Comparison of ENCODE assay signal across 8 cellular contexts in genomic region chr13:19633340-19634128, GRCh38. TPM values are rescaled to one million over a fixed set of nuclear protein-coding genes. Genes with fewer than 3 reads are reported as not detected.
DNase-seq lines count a peak whose midpoint lies in the region; ATAC-seq, FAIRE-seq and TF ChIP-seq lines count a peak whose summit lies in the region.

Gene MPHOSPH8, plus strand, starts transcription at chr13:19633659. Its CDS starts 90 bp downstream, at chr13:19633749.

- WGBS in endodermal cell (ENCODE audit: insufficient coverage in 1 of 2, insufficient read length in 1 of 2), 2 experiments: 0% methylated on average over 22 to 68 of the region's 68 CpGs

- H3K36me3 ChIP-seq in endodermal cell (ENCODE audit: control insufficient read depth, insufficient read depth, low read length): no peaks in the 10 kb centered on the region

- ATAC-seq in GM21367 (IDR thresholded peaks at IDR 0.05; ENCODE audit: unreplicated experiment): peak; percentile 97
- ATAC-seq in activated CD8-positive, alpha-beta memory T cell treated with anti-CD3 and anti-CD28 coated beads, Interleukin-2, amount 10 ng/mL, durations not matched to agents 7 days and 5 days: peak; percentile 99

- peak within 1 kb of the TSS; percentile 100 for H3K4me3 Mint-ChIP-seq in activated CD8-positive, alpha-beta memory T cell treated with anti-CD3 and anti-CD28 coated beads, Interleukin-2, amount 10 ng/mL, durations not matched to agents 7 days and 5 days
- peak within 1 kb of the TSS; percentile 98 for H3K4me3 Mint-ChIP-seq in endodermal cell

- peaks cover 15% of the 10 kb centered on the region for H3K36me3 Mint-ChIP-seq in activated CD8-positive, alpha-beta memory T cell treated with anti-CD3 and anti-CD28 coated beads, Interleukin-2, amount 10 ng/mL, durations not matched to agents 7 days and 5 days
- peaks cover 14% of the 10 kb centered on the region for H3K36me3 Mint-ChIP-seq in endodermal cell (ENCODE audit: low read depth)

- H3K9ac ChIP-seq in endodermal cell (ENCODE audit: extremely low read depth, low read length, poor library complexity, severe bottlenecking): peak within 1 kb of the TSS; percentile 52

- H3K9me3 ChIP-seq in endodermal cell (ENCODE audit: control insufficient read depth, low read length): peaks cover 17% of the 10 kb centered on the region

- H3K27me3 ChIP-seq in endodermal cell (ENCODE audit: control insufficient read depth, insufficient read depth, low read length, poor library complexity, severe bottlenecking): no peaks in the 10 kb centered on the region

- H3K27ac Mint-ChIP-seq in activated CD8-positive, alpha-beta memory T cell treated with anti-CD3 and anti-CD28 coated beads, Interleukin-2, amount 10 ng/mL, durations not matched to agents 7 days and 5 days: peak within 1 kb of the TSS; percentile 99
- peak within 1 kb of the TSS; percentile 99 for H3K27ac Mint-ChIP-seq in endodermal cell

- H3K9me3 Mint-ChIP-seq in activated CD8-positive, alpha-beta memory T cell treated with anti-CD3 and anti-CD28 coated beads, Interleukin-2, amount 10 ng/mL, durations not matched to agents 7 days and 5 days (ENCODE audit: low read depth): no peaks in the 10 kb centered on the region
- peaks cover 35% of the 10 kb centered on the region for H3K9me3 Mint-ChIP-seq in endodermal cell

- peak within 1 kb of the TSS; percentile 52 for H3K27ac ChIP-seq in endodermal cell (ENCODE audit: low read depth, low read length)

- H3K4me3 ChIP-seq in endodermal cell (ENCODE audit: low read length): peak within 1 kb of the TSS; percentile 93

- peaks cover 21% of the 10 kb centered on the region for H3K4me1 Mint-ChIP-seq in activated CD8-positive, alpha-beta memory T cell treated with anti-CD3 and anti-CD28 coated beads, Interleukin-2, amount 10 ng/mL, durations not matched to agents 7 days and 5 days
- peaks cover 10% of the 10 kb centered on the region for H3K4me1 Mint-ChIP-seq in endodermal cell

- no peak for TF ChIP-seq CTCF in endodermal cell (conservative IDR thresholded peaks at IDR 0.05)

- FAIRE-seq in HTR-8/SVneo (lab: Jason Lieb, UNC): peak; percentile 16

- CTCF ChIA-PET in activated CD8-positive, alpha-beta memory T cell treated with anti-CD3 and anti-CD28 coated beads, Interleukin-2, amount 10 ng/mL, durations not matched to agents 7 days and 5 days (lab: Charles Lee): interaction anchor here (0.6 to 1.4 kb wide), 3 partner anchors 11 to 290 kb away, joined by 3 to 4 read pairs (median 4); no protein-coding TSS in a partner anchor

- DNase-seq in COLO829 (ENCODE audit: low spot score) (peak; percentile 95), HTR-8/SVneo (ENCODE audit: insufficient read length, low spot score) (peak; percentile 91), NOMO-1 treated with dmso at 0.1 percent for 144 hours (lab: John Stamatoyannopoulos, UW; ENCODE audit: unreplicated experiment) (peak; percentile 99), endodermal cell (peak; percentile 98), mesenteric fat pad (ENCODE audit: low spot score) (peak; percentile 97)
- peak; percentile 95 for DNase-seq in activated CD8-positive, alpha-beta memory T cell treated with anti-CD3 and anti-CD28 coated beads, Interleukin-2, amount 10 ng/mL, durations not matched to agents 7 days and 5 days
- DNase-seq in stimulated activated CD8-positive, alpha-beta memory T cell treated with anti-CD3 and anti-CD28 coated beads, Interleukin-15, amount 100 ng/mL, for 24 hours (ENCODE audit: low read depth): peak; percentile 72

- peaks cover 4% of the 10 kb centered on the region for H3K27me3 Mint-ChIP-seq in activated CD8-positive, alpha-beta memory T cell treated with anti-CD3 and anti-CD28 coated beads, Interleukin-2, amount 10 ng/mL, durations not matched to agents 7 days and 5 days
- H3K27me3 Mint-ChIP-seq in endodermal cell (ENCODE audit: insufficient read depth): no peaks in the 10 kb centered on the region

- H3K4me1 ChIP-seq in endodermal cell (ENCODE audit: control insufficient read depth, insufficient read depth, low read length): peaks cover 3% of the 10 kb centered on the region

RNA-seq across cellular contexts. Expression of gene MPHOSPH8, which starts in this region (rescaled TPM):
- 10 to 100 TPM; 39.4 to 41.5 TPM for total RNA-seq in activated CD8-positive, alpha-beta memory T cell treated with anti-CD3 and anti-CD28 coated beads, Interleukin-2, amount 10 ng/mL, durations not matched to agents 7 days and 5 days
- total RNA-seq in endodermal cell: 10 to 100 TPM; 18.1 to 24.0 TPM
- 19.2 TPM for polyA plus RNA-seq in endodermal cell (2013, experiment 1 of 2)
- polyA plus RNA-seq in endodermal cell (2013, experiment 2 of 2): 18.8 TPM
- 27.4 TPM for total RNA-seq in mesenteric fat pad

Comparison
In these comparisons a context has a peak if more than half of its experiments do, and no peak if none do; other contexts are left out.
1. Peak in every context shown above with its lines: DNase-seq, ATAC-seq, H3K4me3 ChIP-seq and H3K27ac ChIP-seq.